8 cellular contexts compared by ENCODE assay signal in genomic region chr13:95494082-95494681, GRCh38. TPM values are rescaled to one million over a fixed set of nuclear protein-coding genes. Genes with fewer than 3 reads are reported as not detected.
DNase-seq lines count a peak whose midpoint lies in the region; ATAC-seq and TF ChIP-seq lines count a peak whose summit lies in the region.

No MANE protein-coding gene starts in this region.

- DNase-seq in left ventricle myocardium inferior (no peak), Right ventricle myocardium inferior (ENCODE audit: missing footprints) (no peak), NCI-H510A treated with DMSO at 0.1 percent for 48 hours (lab: John Stamatoyannopoulos, UW) (peak; percentile 88), brain pericyte (ENCODE audit: low read depth, low spot score) (peak; percentile 13), left lobe of liver (ENCODE audit: low spot score) (no peak)
- DNase-seq in stimulated activated CD4-positive, alpha-beta T cell treated with anti-CD3 and anti-CD28 coated beads, Interleukin-2, amount 100 ng/mL, for 24 hours = no peak

- H3K4me3 ChIP-seq in left ventricle myocardium inferior = no peak overlapping the region

- H3K27me3 ChIP-seq in left ventricle myocardium inferior (ENCODE audit: low read depth) = no peaks in the 10 kb centered on the region

- intact Hi-C loops in left ventricle myocardium inferior (cut with micrococcal nuclease) = no loop called here
- intact Hi-C loops in Right ventricle myocardium inferior (cut with DNase I) = loop anchor here (1.0 to 5.0 kb wide), 2 partner anchors 128 to 340 kb away; no protein-coding TSS in a partner anchor

- no peaks in the 10 kb centered on the region for H3K36me3 ChIP-seq in left ventricle myocardium inferior

- no peak for ATAC-seq in Right ventricle myocardium inferior
- peak; percentile 58 for ATAC-seq in HG02870 (IDR thresholded peaks at IDR 0.05; ENCODE audit: unreplicated experiment)
- peak; percentile 87 for ATAC-seq in left lobe of liver
- ATAC-seq in GM21825 (IDR thresholded peaks at IDR 0.05; ENCODE audit: unreplicated experiment) = no peak

- peaks cover 17% of the 10 kb centered on the region for H3K4me1 ChIP-seq in left ventricle myocardium inferior

- peaks cover 19% of the 10 kb centered on the region for H3K9me3 ChIP-seq in left ventricle myocardium inferior (replicated peaks)

- peak; percentile 78 for TF ChIP-seq CTCF in left ventricle myocardium inferior (IDR thresholded peaks at IDR 0.05; ENCODE audit: borderline replicate concordance)

- H3K27ac ChIP-seq in left ventricle myocardium inferior (replicated peaks) = no peak overlapping the region

RNA-seq across cellular contexts. Expression of gene CLDN10, which starts 58.3 kb away (rescaled TPM):
- total RNA-seq in left ventricle myocardium inferior (not detected), Right ventricle myocardium inferior (0.35 TPM), left lobe of liver (2.6 TPM)

Comparison
In these comparisons a context has a peak if more than half of its experiments do, and no peak if none do; other contexts are left out.
1. DNase-seq: peak in NCI-H510A treated with DMSO at 0.1 percent for 48 hours (single experiment) and brain pericyte (single experiment); none in left ventricle myocardium inferior (single experiment), Right ventricle myocardium inferior (single experiment), left lobe of liver (single experiment) and stimulated activated CD4-positive, alpha-beta T cell treated with anti-CD3 and anti-CD28 coated beads, Interleukin-2, amount 100 ng/mL, for 24 hours (0 of 2).
2. ATAC-seq: peak in HG02870 (single experiment) and left lobe of liver (single experiment); none in Right ventricle myocardium inferior (single experiment) and GM21825 (single experiment).